Comparison of ENCODE assay signal across 11 cellular contexts in genomic region chr21:42425603-42425985, GRCh38. TPM values are rescaled to one million over a fixed set of nuclear protein-coding genes. Genes with fewer than 3 reads are reported as not detected.
DNase-seq lines count a peak whose midpoint lies in the region; ATAC-seq and TF ChIP-seq lines count a peak whose summit lies in the region.
"Had no signal": no experiment of that assay in that cellular context is flagged by ENCODE, and none has a peak within 500 bp of the region (broad histone marks: within the 10 kb centered on the region; RNA-seq: fewer than 3 reads in every experiment).

No MANE protein-coding gene starts in this region.

- H3K27ac Mint-ChIP-seq in effector memory CD8-positive, alpha-beta T cell = peak overlapping the region; percentile 64 to 91
- H3K27ac Mint-ChIP-seq in MCF 10A (ENCODE audit: low read depth, unreplicated experiment) = no peak overlapping the region
- H3K27ac Mint-ChIP-seq: nephron progenitor cell had no signal

- no peaks in the 10 kb centered on the region for H3K36me3 ChIP-seq in DOHH2 (ENCODE audit: control insufficient read depth, low read length)

- no peaks in the 10 kb centered on the region for H3K79me2 ChIP-seq in DOHH2 (ENCODE audit: control insufficient read depth, low read length)

- H3K9me3 ChIP-seq in DOHH2 (ENCODE audit: control insufficient read depth, insufficient read depth, low read length) = no peaks in the 10 kb centered on the region

- no peak overlapping the region for H3K27ac ChIP-seq in DOHH2 (ENCODE audit: low read depth, low read length)

- H3K4me3 Mint-ChIP-seq in effector memory CD8-positive, alpha-beta T cell = peak overlapping the region; percentile 80 to 85
- H3K4me3 Mint-ChIP-seq in MCF 10A (ENCODE audit: unreplicated experiment) = no peak overlapping the region
- H3K4me3 Mint-ChIP-seq: nephron progenitor cell had no signal

- no peak overlapping the region for H3K4me3 ChIP-seq in DOHH2 (ENCODE audit: low read length)

- H4K20me1 ChIP-seq in DOHH2 (ENCODE audit: control insufficient read depth, insufficient read depth, low read depth, low read length) = no peaks in the 10 kb centered on the region

- peaks cover 63% of the 10 kb centered on the region for H3K36me3 Mint-ChIP-seq in effector memory CD8-positive, alpha-beta T cell (ENCODE audit: insufficient read depth)
- no peaks in the 10 kb centered on the region for H3K36me3 Mint-ChIP-seq in MCF 10A (ENCODE audit: insufficient read depth, unreplicated experiment)

- H3K27me3 ChIP-seq in DOHH2 (ENCODE audit: control insufficient read depth, low read length) = peaks cover 53% of the 10 kb centered on the region

- DNase-seq in MV-4-11 (lab: John Stamatoyannopoulos, UW) = peak; percentile 58
- no peak for DNase-seq in effector memory CD8-positive, alpha-beta T cell
- DNase-seq in MCF 10A (ENCODE audit: unreplicated experiment) = no peak
- no peak for DNase-seq in NCI-H2081 (lab: John Stamatoyannopoulos, UW)
- no peak for DNase-seq in cortex of kidney (lab: John Stamatoyannopoulos, UW)
- DNase-seq: Calu3, NCI-H345, nephron progenitor cell, trophoblast cell had no signal

- H3K9me2 ChIP-seq in DOHH2 (replicated peaks; ENCODE audit: control insufficient read depth, low read length) = no peaks in the 10 kb centered on the region

- POLR2A ChIA-PET in MCF 10A (lab: Yijun Ruan, JAX) = no interaction called here

- H3K9me3 Mint-ChIP-seq in effector memory CD8-positive, alpha-beta T cell = no peaks in the 10 kb centered on the region
- H3K9me3 Mint-ChIP-seq in MCF 10A (ENCODE audit: unreplicated experiment) = no peaks in the 10 kb centered on the region

- intact Hi-C loops in MCF 10A (cut with micrococcal nuclease) = no loop called here

- no TSS peak for BruUV-seq in MCF 10A (replicated peaks; lab: Mats Ljungman, UMichigan)

- H3K4me1 ChIP-seq in DOHH2 (ENCODE audit: control insufficient read depth, low read length) = peaks cover 14% of the 10 kb centered on the region

- H3K27me3 Mint-ChIP-seq in effector memory CD8-positive, alpha-beta T cell = no peaks in the 10 kb centered on the region
- peaks cover 77% of the 10 kb centered on the region for H3K27me3 Mint-ChIP-seq in MCF 10A (ENCODE audit: insufficient read depth, unreplicated experiment)

- TF ChIP-seq CTCF in DOHH2 (IDR thresholded peaks at IDR 0.05; ENCODE audit: low read depth, low read length, poor library complexity, severe bottlenecking) (no peak), MCF 10A (IDR thresholded peaks at IDR 0.05; ENCODE audit: unreplicated experiment) (no peak)

- H3K4me2 ChIP-seq in DOHH2 (ENCODE audit: low read length) = peak overlapping the region; percentile 13; the same call in 1 of the 2 replicates

- CTCF ChIA-PET in MCF 10A (lab: Yijun Ruan, JAX) = no interaction called here

- H3K4me1 Mint-ChIP-seq in effector memory CD8-positive, alpha-beta T cell (ENCODE audit: low read depth in 2 of 2) = peaks cover 62 to 64% of the 10 kb centered on the region in 2 donors
- no peaks in the 10 kb centered on the region for H3K4me1 Mint-ChIP-seq in MCF 10A (ENCODE audit: insufficient read depth, unreplicated experiment)
- H3K4me1 Mint-ChIP-seq: nephron progenitor cell had no signal

- ATAC-seq in GM18520 (IDR thresholded peaks at IDR 0.05; ENCODE audit: unreplicated experiment) = peak; percentile 19
- peak; percentile 22 for ATAC-seq in effector memory CD8-positive, alpha-beta T cell (replicated peaks)

- no peaks in the 10 kb centered on the region for H3F3A ChIP-seq in DOHH2 (ENCODE audit: control insufficient read depth, insufficient read depth)

RNA-seq across cellular contexts. Expression of gene UBASH3A, which starts 21.9 kb away (rescaled TPM):
- total RNA-seq in MCF 10A (2022) = not detected in 2 replicates
- total RNA-seq: Calu3 had no signal

RNA-seq across cellular contexts. Expression of gene TMPRSS3, which starts 29.7 kb away (rescaled TPM):
- 2.0 and 2.4 TPM in 2 replicates for total RNA-seq in MCF 10A (2022)

RNA-seq across cellular contexts. Expression of gene TFF1, which starts 59.3 kb away (rescaled TPM):
- not detected in 2 replicates for total RNA-seq in MCF 10A (2022)
- total RNA-seq: Calu3 had no signal
